20 cellular contexts compared by ENCODE assay signal in the genomic region with DNA sequence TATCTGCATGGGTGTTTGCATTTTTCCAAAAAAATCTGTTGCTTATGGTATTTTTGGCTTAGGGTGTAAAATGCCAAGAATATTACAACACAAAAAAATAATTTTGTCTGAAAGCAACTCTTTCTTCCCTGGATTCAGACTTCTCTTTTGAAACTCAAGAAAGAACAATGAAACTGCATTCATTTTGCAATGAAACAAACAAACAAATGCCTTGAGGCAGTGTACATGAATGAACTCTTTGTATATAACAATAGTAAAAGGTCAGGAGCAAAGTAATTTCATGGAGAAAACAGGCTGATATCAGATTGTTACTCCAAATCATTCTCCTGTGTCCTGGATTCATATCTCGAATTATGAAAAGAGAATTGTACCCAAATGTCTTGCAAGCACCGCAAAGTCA.
"Had no signal": no experiment of that assay in that cellular context is flagged by ENCODE, and none has a peak within 500 bp of the region (broad histone marks: within the 10 kb centered on the region; RNA-seq: fewer than 3 reads in every experiment).

No MANE protein-coding gene starts in this region.

- H3K27ac ChIP-seq: esophagus squamous epithelium, heart left ventricle, pancreas, prostate gland, spleen, thyroid gland, upper lobe of left lung, uterus had no signal

- ATAC-seq: heart left ventricle; left lobe of liver; pancreas; sciatic nerve; stimulated activated memory B cell treated with anti-CD40 and anti-IgM and Interleukin-4, amounts not matched to agents 10 μg/mL and 1 μg/mL and 100 μg/mL, for 72 hours; stimulated activated naive CD8-positive, alpha-beta T cell treated with anti-CD3 and anti-CD28 coated beads, Interleukin-15, amount 100 ng/mL, for 72 hours had no signal

- DNase-seq: esophagus squamous epithelium; foreskin fibroblast; heart left ventricle; kidney glomerular epithelial cell; naive B cell; occipital lobe; pancreas; retina; spleen; stimulated activated CD4-positive, alpha-beta T cell treated with anti-CD3 and anti-CD28 coated beads, Interleukin-15, amount 100 ng/mL, for 24 hours; stimulated activated CD4-positive, alpha-beta T cell treated with anti-CD3 and anti-CD28 coated beads, Interleukin-1b, Interleukin-23, amount 100 ng/mL, for 48 hours; stimulated activated CD4-positive, alpha-beta T cell treated with anti-CD3 and anti-CD28 coated beads, Interleukin-4, amount 100 ng/mL, for 24 hours; stimulated activated naive CD8-positive, alpha-beta T cell treated with anti-CD3 and anti-CD28 coated beads, Interleukin-15, amount 100 ng/mL, for 72 hours; thyroid gland; upper lobe of left lung; uterus had no signal
